In genomic region chr14:21557084-21557901, GRCh38 we compare ENCODE assay signal across 8 cellular contexts. TPM values are rescaled to one million over a fixed set of nuclear protein-coding genes. Genes with fewer than 3 reads are reported as not detected.
A peak's percentile ranks its signal among the peaks of the same experiment; 100 is the strongest.
DNase-seq lines count a peak whose midpoint lies in the region; ATAC-seq and TF ChIP-seq lines count a peak whose summit lies in the region.

No MANE protein-coding gene starts in this region.

- no peaks in the 10 kb centered on the region for H3K9me3 ChIP-seq in BE2C

- DNase-seq in BE2C (peak; percentile 70), HEK293T (ENCODE audit: extremely low spot score) (peak; percentile 54), NCI-H226 (peak; percentile 77), cerebellum (ENCODE audit: low spot score) (peak; percentile 84), kidney epithelial cell (ENCODE audit: low read depth) (peak; percentile 53)
- peak; percentile 63 for DNase-seq in activated CD4-positive, CD25-positive, alpha-beta regulatory T cell treated with anti-CD3 and anti-CD28 coated beads, Interleukin-2, amount 50 U/mL, for 72 hours
- DNase-seq in stimulated activated CD4-positive, alpha-beta T cell treated with anti-CD3 and anti-CD28 coated beads, Interleukin-12 subunit alpha, Interleukin-12 subunit beta, amount 100 ng/mL, for 48 hours (ENCODE audit: low read depth in 2 of 3, low spot score in 1 of 3): peak; percentile 28 to 90 (median 60)

- H3K36me3 ChIP-seq in BE2C (no peaks in the 10 kb centered on the region), kidney epithelial cell (ENCODE audit: control insufficient read depth, insufficient read depth, low read length) (no peaks in the 10 kb centered on the region)

- H3K4me3 ChIP-seq in BE2C (ENCODE audit: low read depth, low read length): peak overlapping the region; percentile 42
- no peak overlapping the region for H3K4me3 ChIP-seq in kidney epithelial cell (ENCODE audit: low read depth, low read length)

- TF ChIP-seq CTCF in BE2C (IDR thresholded peaks at IDR 0.05; ENCODE audit: low read depth, low read length) (peak; percentile 70), kidney epithelial cell (IDR thresholded peaks at IDR 0.05; ENCODE audit: insufficient read depth, low read length, poor library complexity, severe bottlenecking) (peak; percentile 56)

- ATAC-seq in GM19324 (IDR thresholded peaks at IDR 0.05; ENCODE audit: low FRiP score, unreplicated experiment): no peak

- no peaks in the 10 kb centered on the region for H3K4me1 ChIP-seq in BE2C

- peaks cover 13% of the 10 kb centered on the region; the same call in 1 of the 2 replicates for H3K27me3 ChIP-seq in BE2C
- no peaks in the 10 kb centered on the region for H3K27me3 ChIP-seq in kidney epithelial cell (ENCODE audit: control insufficient read depth, insufficient read depth, low read length)

- CTCF ChIA-PET in HEK293T (lab: Yijun Ruan, JAX): interaction anchor here (0.6 to 2.9 kb wide), 8 partner anchors 19 to 99 kb away, joined by 3 to 35 read pairs (median 3); partner anchors contain the start of gene METTL3

- POLR2A ChIA-PET in HEK293T (lab: Yijun Ruan, JAX): interaction anchor here (1.4 to 1.9 kb wide), 2 partner anchors 31 to 46 kb away, joined by 8 to 15 read pairs; partner anchors contain the start of genes METTL3 and SALL2

TF ChIP-seq in HEK293T, 16 proteins besides CTCF, POLR2A, EP300 and RAD21:
- no peak for TF ChIP-seq ARNT (IDR thresholded peaks at IDR 0.05)
- TF ChIP-seq PKNOX1 (IDR thresholded peaks at IDR 0.05): no peak
- TF ChIP-seq SUZ12 (IDR thresholded peaks at IDR 0.05): no peak
- no peak for TF ChIP-seq SP1 (IDR thresholded peaks at IDR 0.05)
- no peak for TF ChIP-seq L3MBTL2 (conservative IDR thresholded peaks at IDR 0.05)
- TF ChIP-seq ZNF384 (IDR thresholded peaks at IDR 0.05): no peak
- TF ChIP-seq FOXA1 (IDR thresholded peaks at IDR 0.05): no peak
- no peak for TF ChIP-seq LEF1 (IDR thresholded peaks at IDR 0.05; ENCODE audit: borderline replicate concordance)
- TF ChIP-seq CTBP1 (IDR thresholded peaks at IDR 0.05; ENCODE audit: borderline replicate concordance): no peak
- TF ChIP-seq FOXK2 (IDR thresholded peaks at IDR 0.05): no peak
- TF ChIP-seq BHLHE40 (IDR thresholded peaks at IDR 0.05; ENCODE audit: borderline replicate concordance): no peak
- TF ChIP-seq ELF4 (IDR thresholded peaks at IDR 0.05): no peak
TF ChIP-seq in HEK293T: peak in this region for 0.

RNA-seq across cellular contexts. Expression of gene OR10G3, which starts 22.6 kb away (rescaled TPM):
- polyA plus RNA-seq in BE2C (2012; ENCODE audit: insufficient read depth, insufficient read length, low read depth): not detected
- total RNA-seq in cerebellum: not detected
- total RNA-seq in kidney epithelial cell: not detected in 2 replicates

RNA-seq across cellular contexts. Expression of gene SALL2, which starts 31.1 kb away (rescaled TPM):
- 24.5 TPM for polyA plus RNA-seq in BE2C (2012; ENCODE audit: insufficient read depth, insufficient read length, low read depth)
- total RNA-seq in cerebellum (23.7 TPM), kidney epithelial cell (14.2 and 17.1 TPM in 2 replicates)

RNA-seq across cellular contexts. Expression of gene METTL3, which starts 46.2 kb away (rescaled TPM):
- 61.9 TPM for polyA plus RNA-seq in BE2C (2012; ENCODE audit: insufficient read depth, insufficient read length, low read depth)
- 77.7 TPM for total RNA-seq in cerebellum
- 37.7 and 40.4 TPM in 2 replicates for total RNA-seq in kidney epithelial cell
